In genomic region chr20:49284818-49285217, GRCh38 we compare ENCODE assay signal across 13 cellular contexts. TPM values are rescaled to one million over a fixed set of nuclear protein-coding genes. Genes with fewer than 3 reads are reported as not detected.
DNase-seq lines count a peak whose midpoint lies in the region; ATAC-seq, FAIRE-seq and TF ChIP-seq lines count a peak whose summit lies in the region.
"Had no signal": no experiment of that assay in that cellular context is flagged by ENCODE, and none has a peak within 500 bp of the region (broad histone marks: within the 10 kb centered on the region; RNA-seq: fewer than 3 reads in every experiment).

No MANE protein-coding gene starts in this region.

- in situ Hi-C loops in brain microvascular endothelial cell (cut with HindIII; ENCODE audit: low pct_ligation_motif_present, low sequenced_read_pairs) = no loop called here

- H3K4me1 ChIP-seq in NT2/D1 (ENCODE audit: insufficient read depth, insufficient read length) = no peaks in the 10 kb centered on the region

- H3K27ac ChIP-seq in brain microvascular endothelial cell = no peak overlapping the region
- H3K27ac ChIP-seq: lower lobe of right lung, SJSA1 had no signal

- no peak overlapping the region for H3K9ac ChIP-seq in NT2/D1 (ENCODE audit: insufficient read length, low read depth)

- TF ChIP-seq CTCF in brain microvascular endothelial cell (IDR thresholded peaks at IDR 0.05; ENCODE audit: low read depth, low read length, missing control alignments) (no peak), retinal pigment epithelial cell (conservative IDR thresholded peaks at IDR 0.05; ENCODE audit: low read depth, low read length) (no peak)

- ATAC-seq in activated CD8-positive, alpha-beta memory T cell treated with anti-CD3 and anti-CD28 coated beads, Interleukin-2, amount 10 ng/mL, durations not matched to agents 7 days and 5 days = no peak
- ATAC-seq: lower lobe of right lung, sciatic nerve had no signal

- H3K4me3 Mint-ChIP-seq in activated CD8-positive, alpha-beta memory T cell treated with anti-CD3 and anti-CD28 coated beads, Interleukin-2, amount 10 ng/mL, durations not matched to agents 7 days and 5 days = peak overlapping the region; percentile 94

- peaks cover 100% of the 10 kb centered on the region for H3K9me3 ChIP-seq in NT2/D1 (ENCODE audit: insufficient read depth, low read length)

- CTCF ChIA-PET in activated CD8-positive, alpha-beta memory T cell treated with anti-CD3 and anti-CD28 coated beads, Interleukin-2, amount 10 ng/mL, durations not matched to agents 7 days and 5 days (lab: Charles Lee) = interaction anchor here (1.4 kb wide), 1 partner anchor 35 kb away, joined by 4 read pairs; no protein-coding TSS in a partner anchor

- peaks cover 17% of the 10 kb centered on the region for H3K9me3 Mint-ChIP-seq in activated CD8-positive, alpha-beta memory T cell treated with anti-CD3 and anti-CD28 coated beads, Interleukin-2, amount 10 ng/mL, durations not matched to agents 7 days and 5 days (ENCODE audit: low read depth)

- peaks cover 96% of the 10 kb centered on the region for H3K36me3 Mint-ChIP-seq in activated CD8-positive, alpha-beta memory T cell treated with anti-CD3 and anti-CD28 coated beads, Interleukin-2, amount 10 ng/mL, durations not matched to agents 7 days and 5 days

- no peak for DNase-seq in activated CD8-positive, alpha-beta memory T cell treated with anti-CD3 and anti-CD28 coated beads, Interleukin-2, amount 10 ng/mL, durations not matched to agents 7 days and 5 days
- no peak for DNase-seq in activated CD8-positive, alpha-beta memory T cell treated with anti-CD3 and anti-CD28 coated beads for 24 hours
- no peak for DNase-seq in NT2/D1 (ENCODE audit: low read depth, low spot score)
- DNase-seq in brain microvascular endothelial cell = no peak
- DNase-seq in retinal pigment epithelial cell (ENCODE audit: low read depth) = no peak
- no peak for DNase-seq in urothelium cell line (ENCODE audit: low spot score)
- no peak for DNase-seq in glomerular visceral epithelial cell (ENCODE audit: extremely low spot score)
- no peak for DNase-seq in GDM1 (lab: John Stamatoyannopoulos, UW)
- DNase-seq: IMR-90, lower lobe of right lung, NCI-H226 had no signal

- peak overlapping the region; percentile 42 for H3K27ac Mint-ChIP-seq in activated CD8-positive, alpha-beta memory T cell treated with anti-CD3 and anti-CD28 coated beads, Interleukin-2, amount 10 ng/mL, durations not matched to agents 7 days and 5 days

- H3K4me1 Mint-ChIP-seq in activated CD8-positive, alpha-beta memory T cell treated with anti-CD3 and anti-CD28 coated beads, Interleukin-2, amount 10 ng/mL, durations not matched to agents 7 days and 5 days = peaks cover 89% of the 10 kb centered on the region

- peak overlapping the region; percentile 6 for H3K4me3 ChIP-seq in NT2/D1 (ENCODE audit: insufficient read length, low read depth)
- H3K4me3 ChIP-seq in brain microvascular endothelial cell (ENCODE audit: low read depth, low read length) = peak overlapping the region; percentile 3
- H3K4me3 ChIP-seq in retinal pigment epithelial cell (ENCODE audit: low read length) = peak overlapping the region; percentile 30
- H3K4me3 ChIP-seq: lower lobe of right lung, SJSA1 had no signal

- no peaks in the 10 kb centered on the region for H3K27me3 Mint-ChIP-seq in activated CD8-positive, alpha-beta memory T cell treated with anti-CD3 and anti-CD28 coated beads, Interleukin-2, amount 10 ng/mL, durations not matched to agents 7 days and 5 days

- no peak for FAIRE-seq in urothelium cell line (lab: Jason Lieb, UNC)

- H3K36me3 ChIP-seq in NT2/D1 (ENCODE audit: insufficient read depth, insufficient read length, low read length) = peaks cover 100% of the 10 kb centered on the region
- peaks cover 98% of the 10 kb centered on the region for H3K36me3 ChIP-seq in brain microvascular endothelial cell (replicated peaks)

- H3K27me3 ChIP-seq in NT2/D1 (ENCODE audit: insufficient read depth, insufficient read length) (no peaks in the 10 kb centered on the region), brain microvascular endothelial cell (replicated peaks) (no peaks in the 10 kb centered on the region)
- H3K27me3 ChIP-seq: SJSA1 had no signal

RNA-seq across cellular contexts. Expression of gene ZNFX1, which starts 7.0 kb away (rescaled TPM):
- 10 to 100 TPM; 69.2 to 88.6 TPM for total RNA-seq in activated CD8-positive, alpha-beta memory T cell treated with anti-CD3 and anti-CD28 coated beads, Interleukin-2, amount 10 ng/mL, durations not matched to agents 7 days and 5 days
